In the genomic region with DNA sequence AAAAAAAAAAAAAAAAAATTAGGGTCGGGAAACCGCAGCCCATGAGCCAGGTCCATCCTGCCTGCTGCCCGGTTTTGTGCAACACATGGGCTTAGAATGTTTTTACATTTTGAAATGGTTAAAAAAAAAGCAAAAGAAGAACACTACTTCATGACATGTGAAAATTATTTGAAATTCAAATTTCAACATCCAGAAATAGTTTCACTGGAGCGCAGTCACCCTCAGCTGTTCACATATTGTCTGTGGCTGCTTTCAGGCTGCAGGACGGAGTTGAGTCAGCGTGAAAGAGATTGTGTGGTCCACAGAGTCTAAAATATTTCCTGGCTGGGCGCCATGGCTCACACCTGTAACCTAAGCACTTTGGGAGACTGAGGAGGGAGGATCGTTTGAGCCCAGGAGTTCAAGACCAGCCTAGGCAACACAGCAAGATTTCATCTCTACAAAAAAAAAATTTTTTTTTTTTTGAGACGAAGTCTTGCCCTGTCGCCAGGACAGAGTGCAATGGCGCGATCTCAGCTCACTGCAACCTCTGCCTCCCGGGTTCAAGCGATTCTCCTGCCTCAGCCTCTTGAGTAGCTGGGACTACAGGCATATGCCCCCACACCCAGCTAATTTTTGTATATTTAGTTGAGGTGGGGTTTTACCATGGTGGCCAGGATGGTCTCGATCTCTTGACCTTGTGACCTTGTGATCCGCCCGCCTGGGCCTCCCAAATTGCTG, we compare ENCODE assay signal across 8 cellular contexts.
A peak's percentile ranks its signal among the peaks of the same experiment; 100 is the strongest.
DNase-seq lines count a peak whose midpoint lies in the region; ATAC-seq and TF ChIP-seq lines count a peak whose summit lies in the region.

No MANE protein-coding gene starts in this region.

- H3K27me3 ChIP-seq in H7 (ENCODE audit: control insufficient read depth, insufficient read depth, low read length), result no peaks in the 10 kb centered on the region; the same call in 1 of the 2 replicates
- no peaks in the 10 kb centered on the region for H3K27me3 ChIP-seq in vagina

- H3K27ac ChIP-seq in vagina, result no peak overlapping the region

- no peak overlapping the region for H3K4me3 ChIP-seq in H7 (ENCODE audit: insufficient read depth, low read depth, low read length)
- no peak overlapping the region for H3K4me3 ChIP-seq in vagina

- peak in 1 of 2 donors; percentile 52 for DNase-seq in activated naive CD4-positive, alpha-beta T cell treated with anti-CD3 and anti-CD28 coated beads, Interleukin-2, amount 50 U/mL, for 72 hours (ENCODE audit: low spot score in 2 of 2)
- no peak for DNase-seq in activated naive CD4-positive, alpha-beta T cell treated with Interleukin-2 at 50 U/mL for 16 hours
- DNase-seq in RPMI8226 (peak; percentile 98), H7 (no peak), islet precursor cell (no peak), vagina (ENCODE audit: extremely low spot score in 2 of 2) (no peak)
- DNase-seq in stimulated activated naive CD8-positive, alpha-beta T cell treated with anti-CD3 and anti-CD28 coated beads, Interleukin-15, amount 100 ng/mL, for 72 hours, result peak in 1 of 2 donors; percentile 75

- peaks cover 34% of the 10 kb centered on the region for H3K4me1 Mint-ChIP-seq in stimulated activated naive CD8-positive, alpha-beta T cell treated with anti-CD3 and anti-CD28 coated beads, Interleukin-15, amount 100 ng/mL, for 72 hours

- H3K36me3 ChIP-seq in H7 (replicated peaks; ENCODE audit: control insufficient read depth, insufficient read depth, low read length) (no peaks in the 10 kb centered on the region), vagina (no peaks in the 10 kb centered on the region)

- H3K9me3 ChIP-seq in vagina, result no peaks in the 10 kb centered on the region

- intact Hi-C loops in vagina (cut with DNase I), result no loop called here

- TF ChIP-seq CTCF in vagina (IDR thresholded peaks at IDR 0.05), result no peak

- H3K27ac Mint-ChIP-seq in activated naive CD4-positive, alpha-beta T cell treated with anti-CD3 and anti-CD28 coated beads, Interleukin-2, amount 50 U/mL, for 72 hours, result no peak overlapping the region
- H3K27ac Mint-ChIP-seq in stimulated activated naive CD8-positive, alpha-beta T cell treated with anti-CD3 and anti-CD28 coated beads, Interleukin-15, amount 100 ng/mL, for 72 hours, result no peak overlapping the region

- TF ChIP-seq POLR2A in vagina (IDR thresholded peaks at IDR 0.05), result no peak

- H3K4me1 ChIP-seq in vagina, result peaks cover 9% of the 10 kb centered on the region

- H3K36me3 Mint-ChIP-seq in activated naive CD4-positive, alpha-beta T cell treated with anti-CD3 and anti-CD28 coated beads, Interleukin-2, amount 50 U/mL, for 72 hours, result peaks cover 0 to 5% of the 10 kb centered on the region in 2 donors

- peak; percentile 73 to 97 for ATAC-seq in activated naive CD4-positive, alpha-beta T cell treated with anti-CD3 and anti-CD28 coated beads, Interleukin-2, amount 50 U/mL, for 72 hours
- ATAC-seq in HG02885 (IDR thresholded peaks at IDR 0.05; ENCODE audit: poor library complexity, unreplicated experiment), result peak; percentile 95
- peak; percentile 98 for ATAC-seq in stimulated activated naive CD8-positive, alpha-beta T cell treated with anti-CD3 and anti-CD28 coated beads, Interleukin-15, amount 100 ng/mL, for 72 hours

- H3K9me3 Mint-ChIP-seq in activated naive CD4-positive, alpha-beta T cell treated with anti-CD3 and anti-CD28 coated beads, Interleukin-2, amount 50 U/mL, for 72 hours, result peaks cover 0 to 9% of the 10 kb centered on the region in 2 donors
- H3K9me3 Mint-ChIP-seq in stimulated activated naive CD8-positive, alpha-beta T cell treated with anti-CD3 and anti-CD28 coated beads, Interleukin-15, amount 100 ng/mL, for 72 hours, result peaks cover 0 to 5% of the 10 kb centered on the region in 2 donors

- H3K27me3 Mint-ChIP-seq in stimulated activated naive CD8-positive, alpha-beta T cell treated with anti-CD3 and anti-CD28 coated beads, Interleukin-15, amount 100 ng/mL, for 72 hours, result peaks cover 17% of the 10 kb centered on the region

- H3K4me3 Mint-ChIP-seq in stimulated activated naive CD8-positive, alpha-beta T cell treated with anti-CD3 and anti-CD28 coated beads, Interleukin-15, amount 100 ng/mL, for 72 hours, result no peak overlapping the region
